In the genomic region with DNA sequence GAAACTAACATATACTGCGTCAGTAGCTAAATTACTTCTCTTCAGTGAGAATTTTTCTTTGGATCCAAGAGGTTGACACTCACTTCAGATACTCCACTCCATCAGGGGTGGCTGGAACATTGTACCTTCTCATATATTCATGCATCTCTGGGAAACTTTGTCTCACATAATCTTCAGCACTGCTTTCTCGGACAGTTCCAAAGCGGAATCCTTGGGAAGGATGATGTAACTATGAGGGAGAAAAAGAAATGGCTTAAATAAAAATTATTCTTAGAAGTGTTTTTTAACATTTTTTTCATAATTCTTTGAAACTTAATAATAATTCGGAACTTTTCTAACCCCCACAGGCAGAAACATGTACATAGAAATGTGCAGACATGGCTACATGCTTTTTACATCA, we compare ENCODE assay signal across 21 cellular contexts. TPM values are rescaled to one million over a fixed set of nuclear protein-coding genes. Genes with fewer than 3 reads are reported as not detected.
DNase-seq lines count a peak whose midpoint lies in the region; ATAC-seq, FAIRE-seq and TF ChIP-seq lines count a peak whose summit lies in the region.
"Had no signal": no experiment of that assay in that cellular context is flagged by ENCODE, and none has a peak within 500 bp of the region (broad histone marks: within the 10 kb centered on the region; RNA-seq: fewer than 3 reads in every experiment).

No MANE protein-coding gene starts in this region.

- TF ChIP-seq EP300 in Ishikawa (IDR thresholded peaks at IDR 0.05; ENCODE audit: borderline replicate concordance) = no peak
- TF ChIP-seq EP300 in K562 (IDR thresholded peaks at IDR 0.05; ENCODE audit: low read length) = no peak

- no peaks in the 10 kb centered on the region for H4K20me1 ChIP-seq in K562 (replicated peaks; ENCODE audit: control insufficient read depth, insufficient read depth, low read length)

- H3K4me3 Mint-ChIP-seq in activated T-helper 2 cell treated with anti-CD3 and anti-CD28 coated beads, Interferon-gamma antibody, Interleukin-2, Interleukin-4, amounts not matched to agents 10 μg/mL and 5 μg/mL and 100 μg/mL, durations not matched to agents 14 hours and 24 hours and 36 hours (ENCODE audit: low read depth) = no peak overlapping the region
- H3K4me3 Mint-ChIP-seq: T-cell had no signal

- H3K36me3 ChIP-seq in K562 (ENCODE audit: control insufficient read depth, insufficient read depth, low read length) (no peaks in the 10 kb centered on the region), WERI-Rb-1 (no peaks in the 10 kb centered on the region)
- H3K36me3 ChIP-seq: gastrocnemius medialis had no signal

- no peak for ATAC-seq in K562
- ATAC-seq: gastrocnemius medialis, left ventricle myocardium superior, T-cell had no signal

- TF ChIP-seq RAD21 in Ishikawa (IDR thresholded peaks at IDR 0.05; ENCODE audit: low read depth) = no peak
- TF ChIP-seq RAD21 in K562 (CRISPR knock-in tag; conservative IDR thresholded peaks at IDR 0.05 in 1 of 2, IDR thresholded peaks at IDR 0.05 in 1 of 2) = no peak

- no peak overlapping the region for H3K27ac ChIP-seq in K562 (ENCODE audit: extremely low read depth, low read depth, low read length)
- no peak overlapping the region for H3K27ac ChIP-seq in WERI-Rb-1
- H3K27ac ChIP-seq: gastrocnemius medialis, HL-60, KMS-11, parathyroid adenoma, testis had no signal

- FAIRE-seq in K562 (lab: Jason Lieb, UNC) = no peak
- FAIRE-seq: small intestine had no signal

- H3K36me3 Mint-ChIP-seq in activated T-helper 2 cell treated with anti-CD3 and anti-CD28 coated beads, Interferon-gamma antibody, Interleukin-2, Interleukin-4, amounts not matched to agents 10 μg/mL and 5 μg/mL and 100 μg/mL, durations not matched to agents 14 hours and 24 hours and 36 hours (ENCODE audit: low read depth) = no peaks in the 10 kb centered on the region
- H3K36me3 Mint-ChIP-seq: T-cell had no signal

- H3K4me2 ChIP-seq in K562 (ENCODE audit: insufficient read depth, low read length) = no peak overlapping the region
- H3K4me2 ChIP-seq: KMS-11 had no signal

- intact Hi-C loops in K562 (cut with micrococcal nuclease) = no loop called here
- intact Hi-C loops in activated T-helper 2 cell treated with anti-CD3 and anti-CD28 coated beads, Interferon-gamma antibody, Interleukin-2, Interleukin-4, amounts not matched to agents 10 μg/mL and 5 μg/mL and 100 μg/mL, durations not matched to agents 14 hours and 24 hours and 36 hours (cut with micrococcal nuclease) = no loop called here

- in situ Hi-C loops in K562 (cut with MboI) = no loop called here

- H3K27ac Mint-ChIP-seq in activated T-helper 2 cell treated with anti-CD3 and anti-CD28 coated beads, Interferon-gamma antibody, Interleukin-2, Interleukin-4, amounts not matched to agents 10 μg/mL and 5 μg/mL and 100 μg/mL, durations not matched to agents 14 hours and 24 hours and 36 hours = no peak overlapping the region
- H3K27ac Mint-ChIP-seq: T-cell had no signal

- no peak for TF ChIP-seq CTCF in K562 (IDR thresholded peaks at IDR 0.05 in 2 of 3, conservative IDR thresholded peaks at IDR 0.05 in 1 of 3; ENCODE audit: insufficient read depth in 2 of 3, low read depth in 1 of 3, low read length in 3 of 3)
- TF ChIP-seq CTCF in WERI-Rb-1 (IDR thresholded peaks at IDR 0.05; ENCODE audit: low read depth, low read length) = no peak

- no peaks in the 10 kb centered on the region for H3K9me3 Mint-ChIP-seq in activated T-helper 2 cell treated with anti-CD3 and anti-CD28 coated beads, Interferon-gamma antibody, Interleukin-2, Interleukin-4, amounts not matched to agents 10 μg/mL and 5 μg/mL and 100 μg/mL, durations not matched to agents 14 hours and 24 hours and 36 hours
- H3K9me3 Mint-ChIP-seq: T-cell had no signal

- H3K27me3 Mint-ChIP-seq in activated T-helper 2 cell treated with anti-CD3 and anti-CD28 coated beads, Interferon-gamma antibody, Interleukin-2, Interleukin-4, amounts not matched to agents 10 μg/mL and 5 μg/mL and 100 μg/mL, durations not matched to agents 14 hours and 24 hours and 36 hours (ENCODE audit: low read depth) = peaks cover 2% of the 10 kb centered on the region

- H3K4me3 ChIP-seq in K562 (no peak overlapping the region), WERI-Rb-1 (ENCODE audit: low read depth, low read length) (no peak overlapping the region)
- H3K4me3 ChIP-seq: gastrocnemius medialis, testis had no signal

- peaks cover 2% of the 10 kb centered on the region for H3K4me1 Mint-ChIP-seq in activated T-helper 2 cell treated with anti-CD3 and anti-CD28 coated beads, Interferon-gamma antibody, Interleukin-2, Interleukin-4, amounts not matched to agents 10 μg/mL and 5 μg/mL and 100 μg/mL, durations not matched to agents 14 hours and 24 hours and 36 hours (ENCODE audit: low read depth)

- DNase-seq in EH (ENCODE audit: low read depth) = peak; percentile 20
- DNase-seq in K562 (ENCODE audit: extremely low read depth in 1 of 4, low spot score in 3 of 4) = no peak
- peak; percentile 7 for DNase-seq in iris pigment epithelial cell (ENCODE audit: low read depth)
- no peak for DNase-seq in stimulated activated CD4-positive, alpha-beta T cell treated with anti-CD3 and anti-CD28 coated beads, Interleukin-4, amount 100 ng/mL, for 24 hours
- DNase-seq in WERI-Rb-1 = no peak
- DNase-seq in amniotic stem cell (lab: John Stamatoyannopoulos, UW) = no peak
- DNase-seq in activated T-helper 2 cell treated with anti-CD3 and anti-CD28 coated beads, Interferon-gamma antibody, Interleukin-2, Interleukin-4, amounts not matched to agents 10 μg/mL and 5 μg/mL and 100 μg/mL, durations not matched to agents 14 hours and 24 hours and 36 hours (ENCODE audit: low spot score) = no peak
- DNase-seq: activated CD4-positive, CD25-positive, alpha-beta regulatory T cell; AML-193; Calu3; gastrocnemius medialis; left ventricle myocardium superior; NCI-H2171 treated with DMSO at 0.1 percent for 48 hours; small intestine; T-cell; testis had no signal

- CTCF ChIA-PET in K562 (lab: Yijun Ruan, JAX; ENCODE audit: low intra/inter-chr PET ratio) = no interaction called here

- H3K27me3 ChIP-seq in K562 (ENCODE audit: control insufficient read depth in 2 of 2, insufficient read depth in 2 of 2, low read length in 2 of 2) (no peaks in the 10 kb centered on the region), WERI-Rb-1 (ENCODE audit: insufficient read depth, low read depth, severe bottlenecking) (no peaks in the 10 kb centered on the region)
- H3K27me3 ChIP-seq: gastrocnemius medialis, testis had no signal

- no peaks in the 10 kb centered on the region for H3K79me2 ChIP-seq in K562 (ENCODE audit: control insufficient read depth, insufficient read depth, low read length)
- H3K79me2 ChIP-seq: parathyroid adenoma had no signal

- H3K9me3 ChIP-seq in K562 (replicated peaks; ENCODE audit: control insufficient read depth, insufficient read depth, low read depth, low read length) = no peaks in the 10 kb centered on the region
- H3K9me3 ChIP-seq in WERI-Rb-1 (ENCODE audit: severe bottlenecking) = no peaks in the 10 kb centered on the region
- H3K9me3 ChIP-seq: gastrocnemius medialis, testis had no signal

- H3K4me1 ChIP-seq in K562 (replicated peaks in 1 of 2; ENCODE audit: control insufficient read depth in 2 of 2, insufficient read depth in 2 of 2, low read length in 2 of 2) = no peaks in the 10 kb centered on the region
- H3K4me1 ChIP-seq: gastrocnemius medialis, parathyroid adenoma, testis had no signal

- no TSS peak for BruUV-seq in K562 (replicated peaks; lab: Mats Ljungman, UMichigan)

- H3K9me1 ChIP-seq in K562 (ENCODE audit: control insufficient read depth, insufficient read depth, low read length) = no peaks in the 10 kb centered on the region

- POLR2A ChIA-PET in K562 (lab: Yijun Ruan, JAX) = no interaction called here

- no peak overlapping the region for H2AFZ ChIP-seq in K562 (ENCODE audit: low read depth, low read length)
- H2AFZ ChIP-seq: parathyroid adenoma had no signal

- TF ChIP-seq POLR2A in K562 (conservative IDR thresholded peaks at IDR 0.05) = no peak

- H3K9ac ChIP-seq in K562 (ENCODE audit: insufficient read depth in 1 of 2, low read depth in 2 of 2, low read length in 2 of 2) = no peak overlapping the region
- H3K9ac ChIP-seq: KMS-11, parathyroid adenoma had no signal

- WGBS in K562 (ENCODE audit: insufficient coverage, low coverage, missing lambda C conversion rate) = 2% methylated on average over 4 of the region's 4 CpGs

RNA-seq across cellular contexts. Expression of a gene that starts 33.4 kb away (rescaled TPM):
- total RNA-seq in K562 (2011; cell fraction: chromatin; rRNA removed; ENCODE audit: low replicate concordance) = not detected in 2 replicates
- total RNA-seq in K562 (2011; cell fraction: nucleolus; rRNA removed) = not detected in 2 replicates
- total RNA-seq in K562 (2011; cell fraction: nucleoplasm; rRNA removed) = not detected in 2 replicates
- total RNA-seq in K562 (2014; rRNA removed) (not detected in 2 replicates), K562 (2014; rRNA removed; fragmentation: Illumina TruSeq; extraction: Trizol) (not detected in 2 replicates), K562 (2015; rRNA removed; fragmentation: Illumina TruSeq; extraction: Trizol) (not detected in 2 replicates), K562 (2021) (not detected in 2 replicates)
- polyA plus RNA-seq in K562 (2011; rRNA removed) (not detected in 2 replicates), K562 (2014; fragmentation: Illumina TruSeq; extraction: Trizol) (not detected in 2 replicates), K562 (2014; fragmentation: Nextera tagmentation; extraction: Ambion mirVana) (not detected), K562 (2014; rRNA removed) (not detected in 2 replicates)
- not detected in 2 replicates for polyA plus RNA-seq in K562 (2011; cell fraction: cytosol; rRNA removed)
- not detected in 2 replicates for polyA plus RNA-seq in K562 (2011; cell fraction: nucleus; rRNA removed)
- not detected in 2 replicates for polyA plus RNA-seq in K562 (2012)
- polyA minus RNA-seq in K562 (2011; rRNA and poly(A)+ RNA removed) = not detected in 2 replicates
- polyA minus RNA-seq in K562 (2011; cell fraction: cytosol; rRNA and poly(A)+ RNA removed) = not detected in 2 replicates
- not detected in 2 replicates for polyA minus RNA-seq in K562 (2011; cell fraction: nucleus; rRNA and poly(A)+ RNA removed)
- total RNA-seq in activated T-helper 2 cell treated with anti-CD3 and anti-CD28 coated beads, Interferon-gamma antibody, Interleukin-2, Interleukin-4, amounts not matched to agents 10 μg/mL and 5 μg/mL and 100 μg/mL, durations not matched to agents 14 hours and 24 hours and 36 hours = not detected in 2 replicates
- total RNA-seq: Calu3, gastrocnemius medialis, H4, left ventricle myocardium superior, T-cell had no signal
- polyA plus RNA-seq: small intestine had no signal

Comparison
In these comparisons a context has a peak if more than half of its experiments do, and no peak if none do; other contexts are left out.
1. DNase-seq: peak in EH (single experiment) and iris pigment epithelial cell (single experiment); none in K562 (0 of 4), stimulated activated CD4-positive, alpha-beta T cell treated with anti-CD3 and anti-CD28 coated beads, Interleukin-4, amount 100 ng/mL, for 24 hours (single experiment), WERI-Rb-1 (single experiment), amniotic stem cell (single experiment) and activated T-helper 2 cell treated with anti-CD3 and anti-CD28 coated beads, Interferon-gamma antibody, Interleukin-2, Interleukin-4, amounts not matched to agents 10 μg/mL and 5 μg/mL and 100 μg/mL, durations not matched to agents 14 hours and 24 hours and 36 hours (single experiment).